In genomic region chr1:26276432-26276838, GRCh38 we compare ENCODE assay signal across 9 cellular contexts. TPM values are rescaled to one million over a fixed set of nuclear protein-coding genes. Genes with fewer than 3 reads are reported as not detected.
DNase-seq lines count a peak whose midpoint lies in the region; ATAC-seq, FAIRE-seq and TF ChIP-seq lines count a peak whose summit lies in the region.
"Had no signal": no experiment of that assay in that cellular context is flagged by ENCODE, and none has a peak within 500 bp of the region (broad histone marks: within the 10 kb centered on the region; RNA-seq: fewer than 3 reads in every experiment).

No MANE protein-coding gene starts in this region.

- H3K4me3 ChIP-seq in RWPE2 (ENCODE audit: severe bottlenecking) (no peak overlapping the region), small intestine (ENCODE audit: low read depth in 1 of 2, low read length in 2 of 2) (no peak overlapping the region), H7 (ENCODE audit: insufficient read depth, low read depth, low read length) (no peak overlapping the region)

- no peak for DNase-seq in GM12891 (ENCODE audit: insufficient read length, low spot score)
- no peak for DNase-seq in RWPE2 (ENCODE audit: low spot score)
- DNase-seq in foreskin keratinocyte: no peak
- DNase-seq in small intestine: no peak
- DNase-seq in ecto neural progenitor cell (ENCODE audit: low spot score): no peak
- no peak for DNase-seq in H7

- peak; percentile 75 for FAIRE-seq in GM12891 (lab: Jason Lieb, UNC)
- FAIRE-seq in small intestine (lab: Jason Lieb, UNC): no peak

- TF ChIP-seq CTCF in RWPE2 (IDR thresholded peaks at IDR 0.05; ENCODE audit: poor library complexity, severe bottlenecking) (no peak), foreskin keratinocyte (conservative IDR thresholded peaks at IDR 0.05) (no peak)

- peaks cover 38% of the 10 kb centered on the region for H3K36me3 ChIP-seq in RWPE2 (ENCODE audit: low read depth)
- peaks cover 2% of the 10 kb centered on the region in 2 donors for H3K36me3 ChIP-seq in small intestine (ENCODE audit: control insufficient read depth in 2 of 2, insufficient read depth in 2 of 2, low read length in 2 of 2)
- peaks cover 43% of the 10 kb centered on the region for H3K36me3 ChIP-seq in H7 (replicated peaks; ENCODE audit: control insufficient read depth, insufficient read depth, low read length)

- no peaks in the 10 kb centered on the region for H3K9me3 ChIP-seq in RWPE2 (ENCODE audit: severe bottlenecking)
- H3K9me3 ChIP-seq in small intestine (ENCODE audit: control insufficient read depth, low read depth): no peaks in the 10 kb centered on the region

- peaks cover 54% of the 10 kb centered on the region for H3K4me1 ChIP-seq in RWPE2 (ENCODE audit: insufficient read depth, poor library complexity, severe bottlenecking)
- H3K4me1 ChIP-seq in foreskin keratinocyte: peaks cover 42% of the 10 kb centered on the region
- H3K4me1 ChIP-seq in small intestine (ENCODE audit: control insufficient read depth in 2 of 2, insufficient read depth in 1 of 2, low read depth in 1 of 2, low read length in 1 of 2): peaks cover 22 to 29% of the 10 kb centered on the region in 2 donors

- ATAC-seq in RWPE2 (ENCODE audit: low read depth) (no peak), foreskin keratinocyte (no peak), GM18517 (IDR thresholded peaks at IDR 0.05; ENCODE audit: unreplicated experiment) (no peak), GM18498 (IDR thresholded peaks at IDR 0.05; ENCODE audit: unreplicated experiment) (no peak)

- 54 to 68% (median 64%) methylated on average over 2 of the region's 2 CpGs for WGBS in small intestine, 3 donors

- H3K27ac ChIP-seq in RWPE2 (ENCODE audit: poor library complexity, severe bottlenecking) (peak overlapping the region; percentile 91), foreskin keratinocyte (peak overlapping the region; percentile 98), small intestine (ENCODE audit: low read depth in 1 of 2, low read length in 1 of 2) (peak overlapping the region; percentile 93 to 96)

- no peak for TF ChIP-seq POLR2A in GM12891 (IDR thresholded peaks at IDR 0.05; ENCODE audit: low read depth, low read length)

- H3K27me3 ChIP-seq in RWPE2 (ENCODE audit: insufficient read depth, poor library complexity, severe bottlenecking) (no peaks in the 10 kb centered on the region), foreskin keratinocyte (no peaks in the 10 kb centered on the region), small intestine (ENCODE audit: control insufficient read depth in 2 of 2, insufficient read depth in 2 of 2, low read length in 2 of 2) (no peaks in the 10 kb centered on the region), H7 (ENCODE audit: control insufficient read depth, insufficient read depth, low read length) (no peaks in the 10 kb centered on the region)

TF ChIP-seq in GM12891, 5 proteins besides CTCF, POLR2A, EP300 and RAD21:
- TF ChIP-seq TAF1 (IDR thresholded peaks at IDR 0.05; ENCODE audit: low read depth, low read length): no peak
- TF ChIP-seq SPI1 (IDR thresholded peaks at IDR 0.05; ENCODE audit: low read depth, low read length): 0 out of 2 replicates have a peak, but pooled peaks have one; percentile 21

RNA-seq across cellular contexts. Expression of gene SH3BGRL3, which starts 3.5 kb away (rescaled TPM):
- polyA plus RNA-seq in GM12891 (2012; ENCODE audit: low read depth, missing spikeins): 92.2 TPM
- 194 and 196 TPM in 2 replicates for total RNA-seq in foreskin keratinocyte
- polyA plus RNA-seq in foreskin keratinocyte (543 and 549 TPM in 2 replicates), small intestine (100 to 1,000 TPM; 157 to 238 (median 199) TPM)
- 40.8 and 56.7 TPM in 2 replicates for total RNA-seq in H7 (2014; rRNA removed; shearing (Covaris generic))

RNA-seq across cellular contexts. Expression of gene UBXN11, which starts 30.0 kb away (rescaled TPM):
- 12.8 TPM for polyA plus RNA-seq in GM12891 (2012; ENCODE audit: low read depth, missing spikeins)
- 5.6 and 9.9 TPM in 2 replicates for total RNA-seq in foreskin keratinocyte
- 12.4 and 13.3 TPM in 2 replicates for polyA plus RNA-seq in foreskin keratinocyte
- 10 to 100 TPM in 1 of 3 donors, 1 to 10 TPM in 2; 1.1 to 20.2 (median 2.7) TPM for polyA plus RNA-seq in small intestine
- 13.4 and 14.6 TPM in 2 replicates for total RNA-seq in H7 (2014; rRNA removed; shearing (Covaris generic))

RNA-seq across cellular contexts. Expression of gene CD52, which starts 41.3 kb away (rescaled TPM):
- polyA plus RNA-seq in GM12891 (2012; ENCODE audit: low read depth, missing spikeins): 874 TPM
- 0.25 TPM in 1 of 2 replicates, not detected in the other for total RNA-seq in foreskin keratinocyte
- 0.18 and 0.36 TPM in 2 replicates for polyA plus RNA-seq in foreskin keratinocyte
- polyA plus RNA-seq in small intestine: 100 to 1,000 TPM in 1 of 3 donors, 10 to 100 TPM in 2; 31.1 to 116 (median 42.5) TPM
- 5.1 and 8.3 TPM in 2 replicates for total RNA-seq in H7 (2014; rRNA removed; shearing (Covaris generic))
- total RNA-seq: renal cortical epithelial cell had no signal

RNA-seq across cellular contexts. Expression of gene CEP85, which starts 42.4 kb away (rescaled TPM):
- 7.4 TPM for polyA plus RNA-seq in GM12891 (2012; ENCODE audit: low read depth, missing spikeins)
- 18.9 and 22.2 TPM in 2 replicates for total RNA-seq in foreskin keratinocyte
- polyA plus RNA-seq in foreskin keratinocyte (9.7 and 12.0 TPM in 2 replicates), small intestine (1 to 10 TPM; 2.7 to 7.2 (median 4.1) TPM)
- total RNA-seq in H7 (2014; rRNA removed; shearing (Covaris generic)): 60.1 and 69.7 TPM in 2 replicates
